1 cellular context compared by ENCODE assay signal in genomic region chr17:72605543-72605942, GRCh38.
TF ChIP-seq lines count a peak whose summit lies in the region.

No MANE protein-coding gene starts in this region.

TF ChIP-seq in A549, 52 proteins besides CTCF, POLR2A, EP300 and RAD21 (continued from another document):
- TF ChIP-seq HOXB5 (CRISPR knock-in tag; IDR thresholded peaks at IDR 0.05) (no peak), FOXS1 (CRISPR knock-in tag; IDR thresholded peaks at IDR 0.05) (no peak), MAX (IDR thresholded peaks at IDR 0.05) (no peak), NPAS2 (CRISPR knock-in tag; IDR thresholded peaks at IDR 0.05; ENCODE audit: borderline replicate concordance) (no peak), BHLHE40 (IDR thresholded peaks at IDR 0.05; ENCODE audit: low read depth, low read length) (no peak), JUNB (IDR thresholded peaks at IDR 0.05) (no peak), EHF (CRISPR knock-in tag; IDR thresholded peaks at IDR 0.05) (no peak), MAZ (IDR thresholded peaks at IDR 0.05; ENCODE audit: borderline replicate concordance, low read depth, low read length) (no peak), HES2 (IDR thresholded peaks at IDR 0.05) (no peak)
